ENCODE assay signal across 8 cellular contexts in the genomic region with DNA sequence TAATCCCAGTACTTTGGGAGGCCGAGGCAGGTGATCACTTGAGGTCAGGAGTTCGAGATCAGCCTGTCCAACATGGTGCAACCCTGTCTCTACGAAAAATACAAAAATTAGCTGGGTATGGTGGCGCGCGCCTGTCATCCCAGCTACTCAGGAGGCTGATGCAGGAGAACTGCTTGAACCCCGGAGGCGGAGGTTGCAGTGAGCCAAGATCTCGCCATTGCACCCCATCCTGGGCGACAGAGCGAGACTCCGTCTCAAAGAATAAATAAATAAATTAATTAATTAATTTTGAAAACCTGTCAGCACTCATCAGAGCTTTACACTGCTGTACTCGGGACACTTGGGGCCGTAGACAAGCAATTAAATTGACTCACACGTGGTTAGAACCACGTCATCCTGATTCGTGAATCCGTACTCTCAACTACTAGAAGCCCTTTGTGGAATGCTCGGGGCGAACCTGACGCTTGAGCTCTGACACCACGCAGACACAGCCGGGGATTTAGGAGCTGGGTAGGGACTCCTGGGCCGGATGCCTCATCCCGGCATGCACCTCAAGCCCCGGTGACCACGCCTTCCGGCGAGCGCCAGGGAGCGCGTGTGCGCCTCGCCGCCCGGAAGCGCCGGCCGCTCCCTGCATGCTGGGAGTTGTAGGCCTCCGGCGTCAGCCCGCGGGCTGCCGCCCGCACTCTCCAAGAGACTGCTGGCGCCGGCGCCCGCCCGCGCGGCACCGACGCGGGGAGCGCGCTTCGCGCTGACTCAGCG. TPM values are rescaled to one million over a fixed set of nuclear protein-coding genes. Genes with fewer than 3 reads are reported as not detected.
A peak's percentile ranks its signal among the peaks of the same experiment; 100 is the strongest.
DNase-seq lines count a peak whose midpoint lies in the region; TF ChIP-seq lines count a peak whose summit lies in the region.

A gene with protein sequence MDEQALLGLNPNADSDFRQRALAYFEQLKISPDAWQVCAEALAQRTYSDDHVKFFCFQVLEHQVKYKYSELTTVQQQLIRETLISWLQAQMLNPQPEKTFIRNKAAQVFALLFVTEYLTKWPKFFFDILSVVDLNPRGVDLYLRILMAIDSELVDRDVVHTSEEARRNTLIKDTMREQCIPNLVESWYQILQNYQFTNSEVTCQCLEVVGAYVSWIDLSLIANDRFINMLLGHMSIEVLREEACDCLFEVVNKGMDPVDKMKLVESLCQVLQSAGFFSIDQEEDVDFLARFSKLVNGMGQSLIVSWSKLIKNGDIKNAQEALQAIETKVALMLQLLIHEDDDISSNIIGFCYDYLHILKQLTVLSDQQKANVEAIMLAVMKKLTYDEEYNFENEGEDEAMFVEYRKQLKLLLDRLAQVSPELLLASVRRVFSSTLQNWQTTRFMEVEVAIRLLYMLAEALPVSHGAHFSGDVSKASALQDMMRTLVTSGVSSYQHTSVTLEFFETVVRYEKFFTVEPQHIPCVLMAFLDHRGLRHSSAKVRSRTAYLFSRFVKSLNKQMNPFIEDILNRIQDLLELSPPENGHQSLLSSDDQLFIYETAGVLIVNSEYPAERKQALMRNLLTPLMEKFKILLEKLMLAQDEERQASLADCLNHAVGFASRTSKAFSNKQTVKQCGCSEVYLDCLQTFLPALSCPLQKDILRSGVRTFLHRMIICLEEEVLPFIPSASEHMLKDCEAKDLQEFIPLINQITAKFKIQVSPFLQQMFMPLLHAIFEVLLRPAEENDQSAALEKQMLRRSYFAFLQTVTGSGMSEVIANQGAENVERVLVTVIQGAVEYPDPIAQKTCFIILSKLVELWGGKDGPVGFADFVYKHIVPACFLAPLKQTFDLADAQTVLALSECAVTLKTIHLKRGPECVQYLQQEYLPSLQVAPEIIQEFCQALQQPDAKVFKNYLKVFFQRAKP (plus strand): TSS at position 685 of the 762 bp plus-strand sequence. CDS start 5,644 bp downstream, outside the sequence.

- H3F3A ChIP-seq in MM.1S (ENCODE audit: insufficient read depth, low read length) (peaks cover 9% of the 10 kb centered on the region), neural cell (ENCODE audit: insufficient read depth, low read length, poor library complexity, severe bottlenecking) (no peaks in the 10 kb centered on the region)

- H3K4me2 ChIP-seq in MM.1S (ENCODE audit: low read depth, low read length) (peak within 1 kb of the TSS; percentile 77), neural cell (ENCODE audit: low read length) (peak within 1 kb of the TSS; percentile 63)

- H4K20me1 ChIP-seq in MM.1S (ENCODE audit: insufficient read depth, low read length) (no peaks in the 10 kb centered on the region), neural cell (ENCODE audit: insufficient read depth) (no peaks in the 10 kb centered on the region)

- H3K36me3 ChIP-seq in MM.1S (replicated peaks; ENCODE audit: insufficient read depth, low read length) (no peaks in the 10 kb centered on the region), neural cell (ENCODE audit: insufficient read depth, low read length) (no peaks in the 10 kb centered on the region), stomach smooth muscle (ENCODE audit: control insufficient read depth in 2 of 2, insufficient read depth in 2 of 2, low read length in 2 of 2) (no peaks in the 10 kb centered on the region)

- DNase-seq in GDM1 (lab: John Stamatoyannopoulos, UW) (peak; percentile 96), HCEC 1CT (peak; percentile 98), MM.1S (peak; percentile 97), SHP77 treated with DMSO at 0.1 percent for 48 hours (lab: John Stamatoyannopoulos, UW) (peak; percentile 78), activated gamma-delta T cell treated with Interleukin-2 at 50 U/mL for 16 hours (peak; percentile 89), fibroblast of villous mesenchyme (ENCODE audit: low read depth) (peak; percentile 97)

- H3K79me2 ChIP-seq in MM.1S (ENCODE audit: low read length) (peaks cover 44% of the 10 kb centered on the region), neural cell (replicated peaks; ENCODE audit: insufficient read depth, low read length) (peaks cover 7% of the 10 kb centered on the region)

- no peaks in the 10 kb centered on the region for H3K27me3 ChIP-seq in MM.1S (replicated peaks; ENCODE audit: insufficient read depth, low read length)
- no peaks in the 10 kb centered on the region for H3K27me3 ChIP-seq in neural cell (ENCODE audit: insufficient read depth, low read depth, low read length)
- no peaks in the 10 kb centered on the region for H3K27me3 ChIP-seq in stomach smooth muscle (ENCODE audit: control insufficient read depth in 1 of 2, insufficient read depth in 2 of 2, low read length in 2 of 2)

- H3K9ac ChIP-seq in MM.1S (ENCODE audit: low read length) = peak within 1 kb of the TSS; percentile 99
- peak within 1 kb of the TSS; percentile 83 for H3K9ac ChIP-seq in neural cell (ENCODE audit: low read length)
- peak within 1 kb of the TSS; percentile 89 to 92 for H3K9ac ChIP-seq in stomach smooth muscle (ENCODE audit: low read length in 2 of 2)

- H3K4me3 ChIP-seq in MM.1S (ENCODE audit: low read length) (peak within 1 kb of the TSS; percentile 100), fibroblast of villous mesenchyme (ENCODE audit: low read depth, low read length) (peak within 1 kb of the TSS; percentile 94), neural cell (ENCODE audit: low read length) (peak within 1 kb of the TSS; percentile 75), stomach smooth muscle (ENCODE audit: low read length in 2 of 2) (peak within 1 kb of the TSS; percentile 85 to 90)

- H3K9me2 ChIP-seq in MM.1S (replicated peaks; ENCODE audit: insufficient read depth, low read length) (no peaks in the 10 kb centered on the region), neural cell (ENCODE audit: insufficient read depth, low read length) (no peaks in the 10 kb centered on the region)

- H2AFZ ChIP-seq in MM.1S (ENCODE audit: low read length) (peak within 1 kb of the TSS; percentile 97), neural cell (ENCODE audit: low read depth, low read length) (peak within 1 kb of the TSS; percentile 76)

- H3K27ac ChIP-seq in MM.1S (ENCODE audit: low read length) = peak within 1 kb of the TSS; percentile 99
- H3K27ac ChIP-seq in neural cell (ENCODE audit: low read length) = peak within 1 kb of the TSS; percentile 86
- H3K27ac ChIP-seq in stomach smooth muscle (ENCODE audit: low read length) = peak within 1 kb of the TSS; percentile 90

- TF ChIP-seq CTCF in MM.1S (IDR thresholded peaks at IDR 0.05; ENCODE audit: low read length) (no peak), fibroblast of villous mesenchyme (IDR thresholded peaks at IDR 0.05; ENCODE audit: insufficient read depth, low read depth, low read length) (no peak), neural cell (IDR thresholded peaks at IDR 0.05; ENCODE audit: poor library complexity, severe bottlenecking) (peak; percentile 44)

- H3K9me3 ChIP-seq in MM.1S (replicated peaks; ENCODE audit: insufficient read depth, low read length) (no peaks in the 10 kb centered on the region), neural cell (ENCODE audit: low read length) (no peaks in the 10 kb centered on the region), stomach smooth muscle (ENCODE audit: control insufficient read depth in 2 of 2, low read length in 2 of 2) (no peaks in the 10 kb centered on the region)

- peak; percentile 64 for TF ChIP-seq EP300 in neural cell (conservative IDR thresholded peaks at IDR 0.05; ENCODE audit: poor library complexity, severe bottlenecking)

- no peak for TF ChIP-seq RAD21 in neural cell (conservative IDR thresholded peaks at IDR 0.05)

- no peaks in the 10 kb centered on the region for H3K4me1 ChIP-seq in MM.1S (ENCODE audit: low read length)
- no peaks in the 10 kb centered on the region for H3K4me1 ChIP-seq in stomach smooth muscle (ENCODE audit: control insufficient read depth, insufficient read depth, low read length)

TF ChIP-seq in neural cell, 6 proteins besides CTCF, POLR2A, EP300 and RAD21:
- TF ChIP-seq POLR2AphosphoS5 (IDR thresholded peaks at IDR 0.05) (peak; percentile 56), TAF1 (IDR thresholded peaks at IDR 0.05; ENCODE audit: low read depth) (peak; percentile 68), SMC3 (conservative IDR thresholded peaks at IDR 0.05; ENCODE audit: poor library complexity) (no peak), MXI1 (conservative IDR thresholded peaks at IDR 0.05; ENCODE audit: poor library complexity, severe bottlenecking) (peak; percentile 91), EZH2 (IDR thresholded peaks at IDR 0.05; ENCODE audit: borderline replicate concordance, insufficient read depth, low read length, poor library complexity, severe bottlenecking) (no peak)
- TF ChIP-seq, protein P1, sequence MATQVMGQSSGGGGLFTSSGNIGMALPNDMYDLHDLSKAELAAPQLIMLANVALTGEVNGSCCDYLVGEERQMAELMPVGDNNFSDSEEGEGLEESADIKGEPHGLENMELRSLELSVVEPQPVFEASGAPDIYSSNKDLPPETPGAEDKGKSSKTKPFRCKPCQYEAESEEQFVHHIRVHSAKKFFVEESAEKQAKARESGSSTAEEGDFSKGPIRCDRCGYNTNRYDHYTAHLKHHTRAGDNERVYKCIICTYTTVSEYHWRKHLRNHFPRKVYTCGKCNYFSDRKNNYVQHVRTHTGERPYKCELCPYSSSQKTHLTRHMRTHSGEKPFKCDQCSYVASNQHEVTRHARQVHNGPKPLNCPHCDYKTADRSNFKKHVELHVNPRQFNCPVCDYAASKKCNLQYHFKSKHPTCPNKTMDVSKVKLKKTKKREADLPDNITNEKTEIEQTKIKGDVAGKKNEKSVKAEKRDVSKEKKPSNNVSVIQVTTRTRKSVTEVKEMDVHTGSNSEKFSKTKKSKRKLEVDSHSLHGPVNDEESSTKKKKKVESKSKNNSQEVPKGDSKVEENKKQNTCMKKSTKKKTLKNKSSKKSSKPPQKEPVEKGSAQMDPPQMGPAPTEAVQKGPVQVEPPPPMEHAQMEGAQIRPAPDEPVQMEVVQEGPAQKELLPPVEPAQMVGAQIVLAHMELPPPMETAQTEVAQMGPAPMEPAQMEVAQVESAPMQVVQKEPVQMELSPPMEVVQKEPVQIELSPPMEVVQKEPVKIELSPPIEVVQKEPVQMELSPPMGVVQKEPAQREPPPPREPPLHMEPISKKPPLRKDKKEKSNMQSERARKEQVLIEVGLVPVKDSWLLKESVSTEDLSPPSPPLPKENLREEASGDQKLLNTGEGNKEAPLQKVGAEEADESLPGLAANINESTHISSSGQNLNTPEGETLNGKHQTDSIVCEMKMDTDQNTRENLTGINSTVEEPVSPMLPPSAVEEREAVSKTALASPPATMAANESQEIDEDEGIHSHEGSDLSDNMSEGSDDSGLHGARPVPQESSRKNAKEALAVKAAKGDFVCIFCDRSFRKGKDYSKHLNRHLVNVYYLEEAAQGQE (IDR thresholded peaks at IDR 0.05; ENCODE audit: borderline replicate concordance) = peak; percentile 25

RNA-seq across cellular contexts. Expression of the gene that starts here (rescaled TPM):
- total RNA-seq in fibroblast of villous mesenchyme = 146 and 148 TPM in 2 replicates
- 46.7 and 50.8 TPM in 2 replicates for polyA plus RNA-seq in neural cell
- 48.7 and 54.8 TPM in 2 replicates for polyA minus RNA-seq in neural cell

Comparison
In these comparisons a context has a peak if more than half of its experiments do, and no peak if none do; other contexts are left out.
1. Peak in every context shown above with its lines: DNase-seq, H3K4me3 ChIP-seq and H3K27ac ChIP-seq.